In genomic region chr5:20245432-20245974, GRCh38 we compare ENCODE assay signal across 32 cellular contexts.
DNase-seq lines count a peak whose midpoint lies in the region; ATAC-seq and TF ChIP-seq lines count a peak whose summit lies in the region.
"Had no signal": no experiment of that assay in that cellular context is flagged by ENCODE, and none has a peak within 500 bp of the region (broad histone marks: within the 10 kb centered on the region; RNA-seq: fewer than 3 reads in every experiment).

No MANE protein-coding gene starts in this region.

- H3K9me3 ChIP-seq in PC-3 (ENCODE audit: low read length) (no peaks in the 10 kb centered on the region), Panc1 (ENCODE audit: control insufficient read depth, insufficient read depth, low read depth, low read length) (no peaks in the 10 kb centered on the region)
- H3K9me3 ChIP-seq in CD8-positive, alpha-beta T cell (ENCODE audit: low read length), result no peaks in the 10 kb centered on the region
- H3K9me3 ChIP-seq: A549; BE2C; BLaER1; BLaER1 treated with 17β-estradiol and CSF1 and Interleukin-3, amounts not matched to agents 10 nM and 100 nM; Caco-2 had no signal

- H3K4me3 ChIP-seq in PC-3 (ENCODE audit: low read length) (no peak overlapping the region), Panc1 (ENCODE audit: low read depth in 2 of 2, low read length in 2 of 2) (no peak overlapping the region)
- no peak overlapping the region for H3K4me3 ChIP-seq in CD8-positive, alpha-beta T cell (ENCODE audit: low read depth, low read length)
- H3K4me3 ChIP-seq: A549; BLaER1; BLaER1 treated with 17β-estradiol and CSF1 and Interleukin-3, amounts not matched to agents 10 nM and 100 nM had no signal

- TF ChIP-seq CTCF in PC-3 (conservative IDR thresholded peaks at IDR 0.05; ENCODE audit: low read depth, low read length) (no peak), Panc1 (IDR thresholded peaks at IDR 0.05) (no peak)
- TF ChIP-seq CTCF in CD8-positive, alpha-beta T cell (IDR thresholded peaks at IDR 0.05), result no peak

- H3K27ac ChIP-seq in PC-3 (ENCODE audit: low read length) (no peak overlapping the region), Panc1 (ENCODE audit: low read length) (peak overlapping the region; percentile 78; the same call in 1 of the 2 replicates)
- no peak overlapping the region for H3K27ac ChIP-seq in CD8-positive, alpha-beta T cell (ENCODE audit: low read depth, low read length)
- H3K27ac ChIP-seq: 22Rv1; A549; BLaER1; BLaER1 treated with 17β-estradiol and CSF1 and Interleukin-3, amounts not matched to agents 10 nM and 100 nM; C4-2B had no signal

- no peak overlapping the region for H2AFZ ChIP-seq in PC-3 (ENCODE audit: low read length)

- POLR2A ChIA-PET in PC-3 (lab: Charles Lee; ENCODE audit: unreplicated experiment), result no interaction called here
- POLR2A ChIA-PET in Panc1 (lab: Charles Lee), result no interaction called here
- POLR2A ChIA-PET in CD8-positive, alpha-beta T cell (lab: Charles Lee), result no interaction called here

- CTCF ChIA-PET in PC-3 (lab: Charles Lee), result no interaction called here
- CTCF ChIA-PET in Panc1 (lab: Charles Lee), result interaction anchor here (1.0 kb wide), 1 partner anchor 15 kb away, joined by 4 read pairs; no protein-coding TSS in a partner anchor
- CTCF ChIA-PET in CD8-positive, alpha-beta T cell (lab: Charles Lee), result no interaction called here

- peaks cover 13% of the 10 kb centered on the region for H3K9me3 Mint-ChIP-seq in CD8-positive, alpha-beta T cell

- H3K36me3 ChIP-seq in PC-3 (ENCODE audit: low read depth, low read length) (no peaks in the 10 kb centered on the region), Panc1 (ENCODE audit: control insufficient read depth, insufficient read depth, low read length) (no peaks in the 10 kb centered on the region)
- H3K36me3 ChIP-seq in CD8-positive, alpha-beta T cell (ENCODE audit: insufficient read depth, low read length), result no peaks in the 10 kb centered on the region
- H3K36me3 ChIP-seq: BE2C; BLaER1; BLaER1 treated with 17β-estradiol and CSF1 and Interleukin-3, amounts not matched to agents 10 nM and 100 nM had no signal

- in situ Hi-C loops in Panc1 (cut with HindIII; ENCODE audit: low pct_unique_long_range_greater_than_20kb, low sequenced_read_pairs), result no loop called here

- intact Hi-C loops in PC-3 (cut with micrococcal nuclease), result no loop called here
- intact Hi-C loops in Panc1 (cut with micrococcal nuclease; ENCODE audit: unreplicated experiment), result no loop called here
- intact Hi-C loops in CD8-positive, alpha-beta T cell (cut with DNase I, micrococcal nuclease), result no loop called here

- BruUV-seq in PC-3 (replicated peaks; lab: Mats Ljungman, UMichigan), result no TSS peak
- BruUV-seq in Panc1 (replicated peaks; lab: Mats Ljungman, UMichigan), result no TSS peak

- no peaks in the 10 kb centered on the region for H3K36me3 Mint-ChIP-seq in CD8-positive, alpha-beta T cell
- H3K36me3 Mint-ChIP-seq: CD14-positive monocyte; CD4-positive, alpha-beta memory T cell; CD4-positive, CD25-positive, alpha-beta regulatory T cell; CD8-positive, alpha-beta memory T cell had no signal

- H3K27me3 ChIP-seq in PC-3 (ENCODE audit: low read length) (no peaks in the 10 kb centered on the region), Panc1 (ENCODE audit: control insufficient read depth, insufficient read depth, low read length) (no peaks in the 10 kb centered on the region)
- no peaks in the 10 kb centered on the region for H3K27me3 ChIP-seq in CD8-positive, alpha-beta T cell (ENCODE audit: insufficient read depth, low read length)
- H3K27me3 ChIP-seq: BE2C; BLaER1; BLaER1 treated with 17β-estradiol and CSF1 and Interleukin-3, amounts not matched to agents 10 nM and 100 nM had no signal

- H3K27me3 Mint-ChIP-seq in CD8-positive, alpha-beta T cell (ENCODE audit: low read depth), result no peaks in the 10 kb centered on the region
- H3K27me3 Mint-ChIP-seq: B cell; CD4-positive, alpha-beta memory T cell; CD4-positive, alpha-beta T cell; CD4-positive, CD25-positive, alpha-beta regulatory T cell; CD8-positive, alpha-beta memory T cell had no signal

- H4K20me1 ChIP-seq in PC-3 (ENCODE audit: low read length), result no peaks in the 10 kb centered on the region
- H4K20me1 ChIP-seq: BLaER1; BLaER1 treated with 17β-estradiol and CSF1 and Interleukin-3, amounts not matched to agents 10 nM and 100 nM had no signal

- H3K79me2 ChIP-seq in PC-3 (ENCODE audit: low read length), result no peaks in the 10 kb centered on the region

- H3K4me1 ChIP-seq in PC-3 (ENCODE audit: insufficient read depth, low read length) (peaks cover 7% of the 10 kb centered on the region; the same call in 1 of the 2 replicates), Panc1 (ENCODE audit: control insufficient read depth, insufficient read depth, low read length) (no peaks in the 10 kb centered on the region; the same call in 1 of the 2 replicates)
- H3K4me1 ChIP-seq in CD8-positive, alpha-beta T cell (ENCODE audit: insufficient read depth, low read length), result no peaks in the 10 kb centered on the region
- H3K4me1 ChIP-seq: A549; BE2C; BLaER1; BLaER1 treated with 17β-estradiol and CSF1 and Interleukin-3, amounts not matched to agents 10 nM and 100 nM; Caco-2 had no signal

- H3K4me3 Mint-ChIP-seq in CD8-positive, alpha-beta T cell, result no peak overlapping the region
- H3K4me3 Mint-ChIP-seq: B cell; CD14-positive monocyte; CD4-positive, alpha-beta memory T cell; CD4-positive, alpha-beta T cell; CD4-positive, CD25-positive, alpha-beta regulatory T cell; CD8-positive, alpha-beta memory T cell had no signal

- ATAC-seq in PC-3 (peak; percentile 73), Panc1 (peak; percentile 83)
- no peak for ATAC-seq in CD8-positive, alpha-beta T cell
- ATAC-seq: A549 had no signal

- H3K9me2 ChIP-seq in PC-3 (replicated peaks; ENCODE audit: low read length), result no peaks in the 10 kb centered on the region

- no peak overlapping the region for H3K9ac ChIP-seq in PC-3 (ENCODE audit: low read length)
- H3K9ac ChIP-seq: BLaER1; BLaER1 treated with 17β-estradiol and CSF1 and Interleukin-3, amounts not matched to agents 10 nM and 100 nM had no signal

- no peak overlapping the region for H3K4me2 ChIP-seq in PC-3 (ENCODE audit: low read length)
- H3K4me2 ChIP-seq: A549; BLaER1; BLaER1 treated with 17β-estradiol and CSF1 and Interleukin-3, amounts not matched to agents 10 nM and 100 nM had no signal

- no peaks in the 10 kb centered on the region for H3F3A ChIP-seq in PC-3 (ENCODE audit: low read length, unreplicated experiment)

- no peaks in the 10 kb centered on the region for H3K4me1 Mint-ChIP-seq in CD8-positive, alpha-beta T cell (ENCODE audit: low read depth)
- H3K4me1 Mint-ChIP-seq: B cell; CD14-positive monocyte; CD4-positive, alpha-beta memory T cell; CD8-positive, alpha-beta memory T cell had no signal

- peak; percentile 4 for DNase-seq in HT-29 (ENCODE audit: low spot score)
- peak; percentile 45 for DNase-seq in PC-3
- no peak for DNase-seq in Panc1 (ENCODE audit: low read depth, low spot score)
- no peak for DNase-seq in CD8-positive, alpha-beta T cell
- DNase-seq in activated naive CD4-positive, alpha-beta T cell treated with anti-CD3 and anti-CD28 coated beads, Interleukin-2, amount 50 U/mL, for 16 hours, result no peak
- DNase-seq in stimulated activated naive CD4-positive, alpha-beta T cell (lab: John Stamatoyannopoulos, UW), result no peak
- DNase-seq: 8988T; ACHN; AML-193; BE2C; C1 segment of cervical spinal cord; Caco-2; Calu3; CD4-positive, alpha-beta memory T cell; CD4-positive, alpha-beta T cell; CD4-positive, CD25-positive, alpha-beta regulatory T cell; CD8-positive, alpha-beta memory T cell; COR-L47; DMS 273 treated with DMSO at 0.1 percent for 48 hours; DMS153; DMS53; DMS79; DMS79 treated with DMSO at 0.1 percent for 48 hours; DND-41; EL had no signal

- H3K27ac Mint-ChIP-seq in CD8-positive, alpha-beta T cell, result no peak overlapping the region
- H3K27ac Mint-ChIP-seq: B cell; CD14-positive monocyte; CD4-positive, alpha-beta memory T cell; CD4-positive, alpha-beta T cell; CD4-positive, CD25-positive, alpha-beta regulatory T cell; CD8-positive, alpha-beta memory T cell had no signal

Comparison
In these comparisons a context has a peak if more than half of its experiments do, and no peak if none do; other contexts are left out.
1. DNase-seq: peak in HT-29 (single experiment) and PC-3 (single experiment); none in Panc1 (single experiment), CD8-positive, alpha-beta T cell (0 of 7), activated naive CD4-positive, alpha-beta T cell treated with anti-CD3 and anti-CD28 coated beads, Interleukin-2, amount 50 U/mL, for 16 hours (single experiment) and stimulated activated naive CD4-positive, alpha-beta T cell (0 of 6).